In genomic region chr3:122101646-122102045, GRCh38 we compare ENCODE assay signal across 1 cellular context.
TF ChIP-seq lines count a peak whose summit lies in the region.

No MANE protein-coding gene starts in this region.

TF ChIP-seq in GM12878, 131 proteins besides CTCF, POLR2A, EP300 and RAD21 (continued from another document):
- TF ChIP-seq USF1 (IDR thresholded peaks at IDR 0.05; ENCODE audit: borderline replicate concordance, extremely low read length, insufficient read depth, low read depth, low read length), result no peak
- TF ChIP-seq POLR2AphosphoS2 (IDR thresholded peaks at IDR 0.05; ENCODE audit: low read depth, low read length), result no peak
- TF ChIP-seq, protein P1, sequence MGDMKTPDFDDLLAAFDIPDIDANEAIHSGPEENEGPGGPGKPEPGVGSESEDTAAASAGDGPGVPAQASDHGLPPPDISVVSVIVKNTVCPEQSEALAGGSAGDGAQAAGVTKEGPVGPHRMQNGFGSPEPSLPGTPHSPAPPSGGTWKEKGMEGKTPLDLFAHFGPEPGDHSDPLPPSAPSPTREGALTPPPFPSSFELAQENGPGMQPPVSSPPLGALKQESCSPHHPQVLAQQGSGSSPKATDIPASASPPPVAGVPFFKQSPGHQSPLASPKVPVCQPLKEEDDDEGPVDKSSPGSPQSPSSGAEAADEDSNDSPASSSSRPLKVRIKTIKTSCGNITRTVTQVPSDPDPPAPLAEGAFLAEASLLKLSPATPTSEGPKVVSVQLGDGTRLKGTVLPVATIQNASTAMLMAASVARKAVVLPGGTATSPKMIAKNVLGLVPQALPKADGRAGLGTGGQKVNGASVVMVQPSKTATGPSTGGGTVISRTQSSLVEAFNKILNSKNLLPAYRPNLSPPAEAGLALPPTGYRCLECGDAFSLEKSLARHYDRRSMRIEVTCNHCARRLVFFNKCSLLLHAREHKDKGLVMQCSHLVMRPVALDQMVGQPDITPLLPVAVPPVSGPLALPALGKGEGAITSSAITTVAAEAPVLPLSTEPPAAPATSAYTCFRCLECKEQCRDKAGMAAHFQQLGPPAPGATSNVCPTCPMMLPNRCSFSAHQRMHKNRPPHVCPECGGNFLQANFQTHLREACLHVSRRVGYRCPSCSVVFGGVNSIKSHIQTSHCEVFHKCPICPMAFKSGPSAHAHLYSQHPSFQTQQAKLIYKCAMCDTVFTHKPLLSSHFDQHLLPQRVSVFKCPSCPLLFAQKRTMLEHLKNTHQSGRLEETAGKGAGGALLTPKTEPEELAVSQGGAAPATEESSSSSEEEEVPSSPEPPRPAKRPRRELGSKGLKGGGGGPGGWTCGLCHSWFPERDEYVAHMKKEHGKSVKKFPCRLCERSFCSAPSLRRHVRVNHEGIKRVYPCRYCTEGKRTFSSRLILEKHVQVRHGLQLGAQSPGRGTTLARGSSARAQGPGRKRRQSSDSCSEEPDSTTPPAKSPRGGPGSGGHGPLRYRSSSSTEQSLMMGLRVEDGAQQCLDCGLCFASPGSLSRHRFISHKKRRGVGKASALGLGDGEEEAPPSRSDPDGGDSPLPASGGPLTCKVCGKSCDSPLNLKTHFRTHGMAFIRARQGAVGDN (IDR thresholded peaks at IDR 0.05), result peak; percentile 49
- TF ChIP-seq, protein P2, sequence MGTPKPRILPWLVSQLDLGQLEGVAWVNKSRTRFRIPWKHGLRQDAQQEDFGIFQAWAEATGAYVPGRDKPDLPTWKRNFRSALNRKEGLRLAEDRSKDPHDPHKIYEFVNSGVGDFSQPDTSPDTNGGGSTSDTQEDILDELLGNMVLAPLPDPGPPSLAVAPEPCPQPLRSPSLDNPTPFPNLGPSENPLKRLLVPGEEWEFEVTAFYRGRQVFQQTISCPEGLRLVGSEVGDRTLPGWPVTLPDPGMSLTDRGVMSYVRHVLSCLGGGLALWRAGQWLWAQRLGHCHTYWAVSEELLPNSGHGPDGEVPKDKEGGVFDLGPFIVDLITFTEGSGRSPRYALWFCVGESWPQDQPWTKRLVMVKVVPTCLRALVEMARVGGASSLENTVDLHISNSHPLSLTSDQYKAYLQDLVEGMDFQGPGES (IDR thresholded peaks at IDR 0.05), result no peak
- no peak for TF ChIP-seq PAX8 (IDR thresholded peaks at IDR 0.05)
- peak; percentile 86; the same call in 1 of the 2 replicates for TF ChIP-seq SMC3 (IDR thresholded peaks at IDR 0.05; ENCODE audit: borderline replicate concordance, low read length)
- TF ChIP-seq PKNOX1 (IDR thresholded peaks at IDR 0.05), result peak; percentile 49
- TF ChIP-seq SUZ12 (IDR thresholded peaks at IDR 0.05; ENCODE audit: unreplicated experiment), result no peak
- TF ChIP-seq SRF (IDR thresholded peaks at IDR 0.05; ENCODE audit: low read depth in 2 of 2, low read length in 2 of 2), result peak in 1 of 2 experiments; percentile 57; a peak in 1 of 4 replicates
- TF ChIP-seq HSF1 (IDR thresholded peaks at IDR 0.05; ENCODE audit: low read depth, low read length), result 0 out of 2 replicates have a peak, but pooled peaks have one; percentile 40
- TF ChIP-seq LARP7 (IDR thresholded peaks at IDR 0.05), result peak; percentile 52; the same call in 1 of the 2 replicates
- no peak for TF ChIP-seq ASH2L (IDR thresholded peaks at IDR 0.05; ENCODE audit: borderline replicate concordance, low read depth)
- peak; percentile 16; the same call in 1 of the 2 replicates for TF ChIP-seq IKZF1 (conservative IDR thresholded peaks at IDR 0.05)
- no peak for TF ChIP-seq CEBPB (IDR thresholded peaks at IDR 0.05; ENCODE audit: borderline replicate concordance in 1 of 2, low read depth in 2 of 2, low read length in 2 of 2)
- no peak for TF ChIP-seq CREB1 (IDR thresholded peaks at IDR 0.05; ENCODE audit: low read depth)
- TF ChIP-seq SMAD1 (IDR thresholded peaks at IDR 0.05; ENCODE audit: low read depth, partially characterized antibody), result no peak
- TF ChIP-seq EED (IDR thresholded peaks at IDR 0.05; ENCODE audit: low read depth), result peak; percentile 53; the same call in 1 of the 2 replicates
- TF ChIP-seq STAT3 (IDR thresholded peaks at IDR 0.05; ENCODE audit: low read depth, low read length), result no peak
- no peak for TF ChIP-seq SP1 (IDR thresholded peaks at IDR 0.05; ENCODE audit: low read depth, low read length)
- TF ChIP-seq ZNF24 (IDR thresholded peaks at IDR 0.05), result peak; percentile 61; the same call in 1 of the 2 replicates
- TF ChIP-seq, protein P3, sequence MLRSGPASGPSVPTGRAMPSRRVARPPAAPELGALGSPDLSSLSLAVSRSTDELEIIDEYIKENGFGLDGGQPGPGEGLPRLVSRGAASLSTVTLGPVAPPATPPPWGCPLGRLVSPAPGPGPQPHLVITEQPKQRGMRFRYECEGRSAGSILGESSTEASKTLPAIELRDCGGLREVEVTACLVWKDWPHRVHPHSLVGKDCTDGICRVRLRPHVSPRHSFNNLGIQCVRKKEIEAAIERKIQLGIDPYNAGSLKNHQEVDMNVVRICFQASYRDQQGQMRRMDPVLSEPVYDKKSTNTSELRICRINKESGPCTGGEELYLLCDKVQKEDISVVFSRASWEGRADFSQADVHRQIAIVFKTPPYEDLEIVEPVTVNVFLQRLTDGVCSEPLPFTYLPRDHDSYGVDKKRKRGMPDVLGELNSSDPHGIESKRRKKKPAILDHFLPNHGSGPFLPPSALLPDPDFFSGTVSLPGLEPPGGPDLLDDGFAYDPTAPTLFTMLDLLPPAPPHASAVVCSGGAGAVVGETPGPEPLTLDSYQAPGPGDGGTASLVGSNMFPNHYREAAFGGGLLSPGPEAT (IDR thresholded peaks at IDR 0.05; ENCODE audit: low read depth), result no peak
- no peak for TF ChIP-seq BRCA1 (IDR thresholded peaks at IDR 0.05; ENCODE audit: low read depth, low read length)
- TF ChIP-seq EGR1 (IDR thresholded peaks at IDR 0.05; ENCODE audit: borderline replicate concordance in 1 of 2, low read depth in 2 of 2, low read length in 2 of 2), result no peak
- no peak; the same call in 1 of the 2 replicates for TF ChIP-seq RUNX3 (IDR thresholded peaks at IDR 0.05; ENCODE audit: low read length)
- TF ChIP-seq BHLHE40 (IDR thresholded peaks at IDR 0.05; ENCODE audit: borderline replicate concordance in 1 of 2, low read depth in 2 of 2, low read length in 1 of 2), result 0 out of 4 replicates have a peak, but pooled peaks of 1 of the 2 experiments have one; percentile 20
- no peak for TF ChIP-seq PAX5 (IDR thresholded peaks at IDR 0.05; ENCODE audit: borderline replicate concordance, low read depth, low read length)
- TF ChIP-seq NKRF (conservative IDR thresholded peaks at IDR 0.05), result 0 out of 2 replicates have a peak, but pooled peaks have one; percentile 36
- peak; percentile 27; the same call in 1 of the 2 replicates for TF ChIP-seq ZNF217 (IDR thresholded peaks at IDR 0.05)
- TF ChIP-seq HDAC2 (IDR thresholded peaks at IDR 0.05), result no peak
- TF ChIP-seq RELA (IDR thresholded peaks at IDR 0.05; ENCODE audit: borderline replicate concordance, partially characterized antibody), result no peak
- TF ChIP-seq, protein P4, sequence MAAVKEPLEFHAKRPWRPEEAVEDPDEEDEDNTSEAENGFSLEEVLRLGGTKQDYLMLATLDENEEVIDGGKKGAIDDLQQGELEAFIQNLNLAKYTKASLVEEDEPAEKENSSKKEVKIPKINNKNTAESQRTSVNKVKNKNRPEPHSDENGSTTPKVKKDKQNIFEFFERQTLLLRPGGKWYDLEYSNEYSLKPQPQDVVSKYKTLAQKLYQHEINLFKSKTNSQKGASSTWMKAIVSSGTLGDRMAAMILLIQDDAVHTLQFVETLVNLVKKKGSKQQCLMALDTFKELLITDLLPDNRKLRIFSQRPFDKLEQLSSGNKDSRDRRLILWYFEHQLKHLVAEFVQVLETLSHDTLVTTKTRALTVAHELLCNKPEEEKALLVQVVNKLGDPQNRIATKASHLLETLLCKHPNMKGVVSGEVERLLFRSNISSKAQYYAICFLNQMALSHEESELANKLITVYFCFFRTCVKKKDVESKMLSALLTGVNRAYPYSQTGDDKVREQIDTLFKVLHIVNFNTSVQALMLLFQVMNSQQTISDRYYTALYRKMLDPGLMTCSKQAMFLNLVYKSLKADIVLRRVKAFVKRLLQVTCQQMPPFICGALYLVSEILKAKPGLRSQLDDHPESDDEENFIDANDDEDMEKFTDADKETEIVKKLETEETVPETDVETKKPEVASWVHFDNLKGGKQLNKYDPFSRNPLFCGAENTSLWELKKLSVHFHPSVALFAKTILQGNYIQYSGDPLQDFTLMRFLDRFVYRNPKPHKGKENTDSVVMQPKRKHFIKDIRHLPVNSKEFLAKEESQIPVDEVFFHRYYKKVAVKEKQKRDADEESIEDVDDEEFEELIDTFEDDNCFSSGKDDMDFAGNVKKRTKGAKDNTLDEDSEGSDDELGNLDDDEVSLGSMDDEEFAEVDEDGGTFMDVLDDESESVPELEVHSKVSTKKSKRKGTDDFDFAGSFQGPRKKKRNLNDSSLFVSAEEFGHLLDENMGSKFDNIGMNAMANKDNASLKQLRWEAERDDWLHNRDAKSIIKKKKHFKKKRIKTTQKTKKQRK (IDR thresholded peaks at IDR 0.05; ENCODE audit: low read depth, low read length), result no peak
- no peak for TF ChIP-seq CBFB (IDR thresholded peaks at IDR 0.05; ENCODE audit: low read depth)
- TF ChIP-seq RBBP5 (conservative IDR thresholded peaks at IDR 0.05), result no peak
- TF ChIP-seq ZSCAN29 (IDR thresholded peaks at IDR 0.05), result 0 out of 2 replicates have a peak, but pooled peaks have one; percentile 35
- TF ChIP-seq DPF2 (IDR thresholded peaks at IDR 0.05), result peak; percentile 1; the same call in 1 of the 2 replicates
